Comparison of ENCODE assay signal across 9 cellular contexts in genomic region chr1:63537940-63538339, GRCh38. TPM values are rescaled to one million over a fixed set of nuclear protein-coding genes. Genes with fewer than 3 reads are reported as not detected.
DNase-seq lines count a peak whose midpoint lies in the region; ATAC-seq, FAIRE-seq and TF ChIP-seq lines count a peak whose summit lies in the region.
"Had no signal": no experiment of that assay in that cellular context is flagged by ENCODE, and none has a peak within 500 bp of the region (broad histone marks: within the 10 kb centered on the region; RNA-seq: fewer than 3 reads in every experiment).

No MANE protein-coding gene starts in this region.

- FAIRE-seq in GM12892 (lab: Jason Lieb, UNC): no peak

- CTCF ChIA-PET in WTC11 (lab: Charles Lee): interaction anchor here (0.6 to 3.0 kb wide), 20 partner anchors 9 to 611 kb away, joined by 3 to 13 read pairs (median 4); partner anchors contain the start of gene EFCAB7

- peak; percentile 74 for TF ChIP-seq CTCF in 22Rv1 (IDR thresholded peaks at IDR 0.05)
- TF ChIP-seq CTCF in fibroblast of villous mesenchyme (IDR thresholded peaks at IDR 0.05; ENCODE audit: insufficient read depth, low read depth, low read length): peak; percentile 30
- TF ChIP-seq CTCF in WTC11 (IDR thresholded peaks at IDR 0.05): no peak

- no peaks in the 10 kb centered on the region for H3K36me3 Mint-ChIP-seq in WTC11

- no peaks in the 10 kb centered on the region for H3K9me3 Mint-ChIP-seq in WTC11

- no peak for TF ChIP-seq POLR2A in GM12892 (IDR thresholded peaks at IDR 0.05; ENCODE audit: low read depth, low read length)

- POLR2A ChIA-PET in WTC11 (lab: Charles Lee): no interaction called here

- DNase-seq in ELR (ENCODE audit: low read depth) (peak; percentile 48), RPMI7951 (ENCODE audit: low read depth) (peak; percentile 4), fibroblast of villous mesenchyme (ENCODE audit: low read depth) (peak; percentile 13), GM12892 (ENCODE audit: insufficient read length) (no peak), WTC11 (ENCODE audit: low spot score) (no peak)
- no peak for DNase-seq in stimulated activated CD4-positive, alpha-beta T cell treated with anti-CD3 and anti-CD28 coated beads, Interleukin-2, amount 100 ng/mL, for 24 hours
- DNase-seq: NCI-H2029 treated with DMSO at 0.1 percent for 48 hours had no signal

- H3K4me3 Mint-ChIP-seq in WTC11: no peak overlapping the region

- H3K4me3 ChIP-seq in fibroblast of villous mesenchyme (ENCODE audit: low read depth, low read length): no peak overlapping the region

- H3K4me1 Mint-ChIP-seq in WTC11: peaks cover 13% of the 10 kb centered on the region

- ATAC-seq in WTC11 (no peak), HG02852 (IDR thresholded peaks at IDR 0.05; ENCODE audit: unreplicated experiment) (no peak)

- H3K27me3 Mint-ChIP-seq in WTC11 (ENCODE audit: low read depth): no peaks in the 10 kb centered on the region

- no peak overlapping the region for H3K27ac Mint-ChIP-seq in WTC11

- H3K27ac ChIP-seq in 22Rv1: no peak overlapping the region

TF ChIP-seq in WTC11, 78 proteins besides CTCF, POLR2A, EP300 and RAD21:
- TF ChIP-seq EMX1 (CRISPR knock-in tag; IDR thresholded peaks at IDR 0.05) (no peak), HMGXB4 (CRISPR knock-in tag; IDR thresholded peaks at IDR 0.05) (no peak), ZNF219 (CRISPR knock-in tag; IDR thresholded peaks at IDR 0.05; ENCODE audit: borderline replicate concordance) (no peak), ZNF396 (CRISPR knock-in tag; IDR thresholded peaks at IDR 0.05; ENCODE audit: borderline replicate concordance) (no peak)
- TF ChIP-seq, protein P1, sequence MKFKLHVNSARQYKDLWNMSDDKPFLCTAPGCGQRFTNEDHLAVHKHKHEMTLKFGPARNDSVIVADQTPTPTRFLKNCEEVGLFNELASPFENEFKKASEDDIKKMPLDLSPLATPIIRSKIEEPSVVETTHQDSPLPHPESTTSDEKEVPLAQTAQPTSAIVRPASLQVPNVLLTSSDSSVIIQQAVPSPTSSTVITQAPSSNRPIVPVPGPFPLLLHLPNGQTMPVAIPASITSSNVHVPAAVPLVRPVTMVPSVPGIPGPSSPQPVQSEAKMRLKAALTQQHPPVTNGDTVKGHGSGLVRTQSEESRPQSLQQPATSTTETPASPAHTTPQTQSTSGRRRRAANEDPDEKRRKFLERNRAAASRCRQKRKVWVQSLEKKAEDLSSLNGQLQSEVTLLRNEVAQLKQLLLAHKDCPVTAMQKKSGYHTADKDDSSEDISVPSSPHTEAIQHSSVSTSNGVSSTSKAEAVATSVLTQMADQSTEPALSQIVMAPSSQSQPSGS (CRISPR knock-in tag; IDR thresholded peaks at IDR 0.05; ENCODE audit: borderline replicate concordance, low read depth): no peak
- TF ChIP-seq, protein P2, sequence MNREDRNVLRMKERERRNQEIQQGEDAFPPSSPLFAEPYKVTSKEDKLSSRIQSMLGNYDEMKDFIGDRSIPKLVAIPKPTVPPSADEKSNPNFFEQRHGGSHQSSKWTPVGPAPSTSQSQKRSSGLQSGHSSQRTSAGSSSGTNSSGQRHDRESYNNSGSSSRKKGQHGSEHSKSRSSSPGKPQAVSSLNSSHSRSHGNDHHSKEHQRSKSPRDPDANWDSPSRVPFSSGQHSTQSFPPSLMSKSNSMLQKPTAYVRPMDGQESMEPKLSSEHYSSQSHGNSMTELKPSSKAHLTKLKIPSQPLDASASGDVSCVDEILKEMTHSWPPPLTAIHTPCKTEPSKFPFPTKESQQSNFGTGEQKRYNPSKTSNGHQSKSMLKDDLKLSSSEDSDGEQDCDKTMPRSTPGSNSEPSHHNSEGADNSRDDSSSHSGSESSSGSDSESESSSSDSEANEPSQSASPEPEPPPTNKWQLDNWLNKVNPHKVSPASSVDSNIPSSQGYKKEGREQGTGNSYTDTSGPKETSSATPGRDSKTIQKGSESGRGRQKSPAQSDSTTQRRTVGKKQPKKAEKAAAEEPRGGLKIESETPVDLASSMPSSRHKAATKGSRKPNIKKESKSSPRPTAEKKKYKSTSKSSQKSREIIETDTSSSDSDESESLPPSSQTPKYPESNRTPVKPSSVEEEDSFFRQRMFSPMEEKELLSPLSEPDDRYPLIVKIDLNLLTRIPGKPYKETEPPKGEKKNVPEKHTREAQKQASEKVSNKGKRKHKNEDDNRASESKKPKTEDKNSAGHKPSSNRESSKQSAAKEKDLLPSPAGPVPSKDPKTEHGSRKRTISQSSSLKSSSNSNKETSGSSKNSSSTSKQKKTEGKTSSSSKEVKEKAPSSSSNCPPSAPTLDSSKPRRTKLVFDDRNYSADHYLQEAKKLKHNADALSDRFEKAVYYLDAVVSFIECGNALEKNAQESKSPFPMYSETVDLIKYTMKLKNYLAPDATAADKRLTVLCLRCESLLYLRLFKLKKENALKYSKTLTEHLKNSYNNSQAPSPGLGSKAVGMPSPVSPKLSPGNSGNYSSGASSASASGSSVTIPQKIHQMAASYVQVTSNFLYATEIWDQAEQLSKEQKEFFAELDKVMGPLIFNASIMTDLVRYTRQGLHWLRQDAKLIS (CRISPR knock-in tag; IDR thresholded peaks at IDR 0.05; ENCODE audit: borderline replicate concordance): no peak

RNA-seq across cellular contexts. Expression of gene EFCAB7, which starts 14.6 kb away (rescaled TPM):
- total RNA-seq in RPMI7951 (2014; rRNA removed; shearing (Covaris generic)): 13.4 and 16.1 TPM in 2 replicates
- total RNA-seq in fibroblast of villous mesenchyme (4.2 and 6.5 TPM in 2 replicates), WTC11 (2021) (2.3 to 4.3 TPM (median 2.8 TPM) in 3 replicates)
- polyA plus RNA-seq in GM12892 (2012; ENCODE audit: missing spikeins): 9.2 TPM

RNA-seq across cellular contexts. Expression of gene ITGB3BP, which starts 14.9 kb away (rescaled TPM):
- total RNA-seq in RPMI7951 (2014; rRNA removed; shearing (Covaris generic)): 70.8 and 101 TPM in 2 replicates
- total RNA-seq in fibroblast of villous mesenchyme: 18.1 and 19.3 TPM in 2 replicates
- 77.8 TPM for polyA plus RNA-seq in GM12892 (2012; ENCODE audit: missing spikeins)
- 47.2 to 51.7 TPM (median 50.2 TPM) in 3 replicates for total RNA-seq in WTC11 (2021)

RNA-seq across cellular contexts. Expression of gene PGM1, which starts 55.3 kb away (rescaled TPM):
- 140 and 171 TPM in 2 replicates for total RNA-seq in RPMI7951 (2014; rRNA removed; shearing (Covaris generic))
- 48.6 and 62.2 TPM in 2 replicates for total RNA-seq in fibroblast of villous mesenchyme
- polyA plus RNA-seq in GM12892 (2012; ENCODE audit: missing spikeins): 47.3 TPM
- total RNA-seq in WTC11 (2021): 111 to 146 TPM (median 143 TPM) in 3 replicates

Comparison
In these comparisons a context has a peak if more than half of its experiments do, and no peak if none do; other contexts are left out.
1. DNase-seq: peak in ELR (single experiment), RPMI7951 (single experiment) and fibroblast of villous mesenchyme (single experiment); none in stimulated activated CD4-positive, alpha-beta T cell treated with anti-CD3 and anti-CD28 coated beads, Interleukin-2, amount 100 ng/mL, for 24 hours (0 of 2), GM12892 (single experiment) and WTC11 (single experiment).